In the genomic region with DNA sequence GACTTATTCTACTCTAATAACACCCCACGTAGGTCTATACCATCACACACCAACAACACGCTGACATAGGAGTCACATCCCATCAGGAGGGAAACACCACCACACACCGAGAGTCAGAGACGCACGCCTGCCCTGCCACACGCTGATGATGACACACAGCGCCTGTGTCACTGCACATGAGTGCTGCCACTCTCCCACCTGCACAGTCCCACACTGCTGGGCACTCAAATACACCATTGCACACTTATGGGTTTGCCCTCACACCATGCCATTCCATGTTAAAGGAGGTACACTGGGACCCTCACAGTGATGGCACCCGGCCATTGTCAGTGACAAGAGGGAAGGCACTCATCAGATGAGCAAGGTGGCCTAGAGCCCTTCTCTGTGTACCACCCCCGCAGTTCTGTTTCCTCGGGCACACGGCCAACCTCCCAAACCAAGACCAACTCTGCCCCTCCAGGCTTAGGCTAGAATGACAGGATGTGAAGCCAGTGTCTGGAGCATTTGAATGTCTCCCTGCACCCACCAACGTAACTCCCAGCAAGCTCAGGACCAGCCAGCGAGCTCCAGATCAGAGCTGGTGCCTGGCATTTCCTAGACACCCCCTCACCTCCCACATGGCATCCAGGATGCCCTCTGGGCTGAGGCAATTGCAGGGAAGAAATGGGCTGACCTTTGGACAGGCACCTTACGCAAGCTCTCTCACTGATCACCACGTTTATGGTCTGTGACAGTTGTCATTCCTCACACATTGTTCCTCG, we compare ENCODE assay signal across 9 cellular contexts. TPM values are rescaled to one million over a fixed set of nuclear protein-coding genes. Genes with fewer than 3 reads are reported as not detected.
DNase-seq lines count a peak whose midpoint lies in the region; ATAC-seq, FAIRE-seq and TF ChIP-seq lines count a peak whose summit lies in the region.
"Had no signal": no experiment of that assay in that cellular context is flagged by ENCODE, and none has a peak within 500 bp of the region (broad histone marks: within the 10 kb centered on the region; RNA-seq: fewer than 3 reads in every experiment).

No MANE protein-coding gene starts in this region.

- TF ChIP-seq POLR2A in GM12891 (IDR thresholded peaks at IDR 0.05; ENCODE audit: low read depth, low read length): no peak

- no peaks in the 10 kb centered on the region for H3K9me3 Mint-ChIP-seq in endothelial cell (ENCODE audit: unreplicated experiment)

- no peaks in the 10 kb centered on the region for H3K4me1 Mint-ChIP-seq in endothelial cell (ENCODE audit: unreplicated experiment)

- H3K27ac ChIP-seq in AG04450 (ENCODE audit: low read depth, low read length): no peak overlapping the region

- no peak for DNase-seq in AG04450 (ENCODE audit: low read depth, low spot score)
- DNase-seq in GM12891 (ENCODE audit: insufficient read length, low spot score): no peak
- peak; percentile 60 for DNase-seq in NCI-H345 treated with DMSO at 0.1 percent for 48 hours (lab: John Stamatoyannopoulos, UW; ENCODE audit: unreplicated experiment)
- DNase-seq in endothelial cell (ENCODE audit: low spot score): peak; percentile 19
- DNase-seq in epidermal melanocyte (ENCODE audit: insufficient read length, low spot score): no peak
- DNase-seq in activated CD8-positive, alpha-beta memory T cell treated with anti-CD3 and anti-CD28 coated beads for 24 hours: no peak

- H3K27me3 Mint-ChIP-seq in endothelial cell (ENCODE audit: unreplicated experiment): peaks cover 4% of the 10 kb centered on the region

- peaks cover 11% of the 10 kb centered on the region for H3K27me3 ChIP-seq in AG04450 (ENCODE audit: control insufficient read depth, insufficient read depth, low read length)

- TF ChIP-seq CTCF in AG04450 (IDR thresholded peaks at IDR 0.05; ENCODE audit: low read depth, low read length) (0 out of 2 replicates have a peak, but pooled peaks have one; percentile 7), endothelial cell (IDR thresholded peaks at IDR 0.05; ENCODE audit: unreplicated experiment) (no peak)

- peaks cover 6% of the 10 kb centered on the region; the same call in 1 of the 2 replicates for H3K9me3 ChIP-seq in AG04450 (ENCODE audit: control insufficient read depth, insufficient read depth, low read length)

- CTCF ChIA-PET in AG04450 (lab: Charles Lee): no interaction called here

- POLR2A ChIA-PET in AG04450 (lab: Yijun Ruan, JAX): no interaction called here

- H3K36me3 Mint-ChIP-seq in endothelial cell (ENCODE audit: low read depth, unreplicated experiment): no peaks in the 10 kb centered on the region

- FAIRE-seq in GM12891 (lab: Jason Lieb, UNC): peak; percentile 65

- H3K4me3 ChIP-seq in AG04450 (ENCODE audit: low read depth, low read length): no peak overlapping the region

- H3K4me3 Mint-ChIP-seq in endothelial cell (ENCODE audit: unreplicated experiment): no peak overlapping the region

- ATAC-seq in HG02970 (IDR thresholded peaks at IDR 0.05; ENCODE audit: low FRiP score, unreplicated experiment): no peak
- no peak for ATAC-seq in GM21360 (IDR thresholded peaks at IDR 0.05; ENCODE audit: unreplicated experiment)

- no peak overlapping the region for H3K27ac Mint-ChIP-seq in endothelial cell (ENCODE audit: unreplicated experiment)

TF ChIP-seq in GM12891, 5 proteins besides CTCF, POLR2A, EP300 and RAD21:
- TF ChIP-seq SPI1 (IDR thresholded peaks at IDR 0.05; ENCODE audit: low read depth, low read length) (no peak), POLR2AphosphoS5 (IDR thresholded peaks at IDR 0.05; ENCODE audit: low read depth, low read length) (no peak), POU2F2 (IDR thresholded peaks at IDR 0.05; ENCODE audit: low read depth, low read length) (no peak), PAX5 (IDR thresholded peaks at IDR 0.05; ENCODE audit: insufficient read depth, low read length, severe bottlenecking) (no peak), TAF1 (IDR thresholded peaks at IDR 0.05; ENCODE audit: low read depth, low read length) (no peak)

RNA-seq across cellular contexts. Expression of a gene that starts 3.6 kb away (rescaled TPM):
- polyA plus RNA-seq in AG04450 (2011; rRNA removed): 0.02 and 0.50 TPM in 2 replicates
- polyA minus RNA-seq in AG04450 (2011; rRNA and poly(A)+ RNA removed): 0.09 and 0.14 TPM in 2 replicates
- 0.03 TPM for polyA plus RNA-seq in GM12891 (2012; ENCODE audit: low read depth, missing spikeins)
- 0.05 TPM for total RNA-seq in endothelial cell (ENCODE audit: unreplicated experiment)
- total RNA-seq: skeletal muscle tissue had no signal

Comparison
In these comparisons a context has a peak if more than half of its experiments do, and no peak if none do; other contexts are left out.
1. DNase-seq: peak in NCI-H345 treated with DMSO at 0.1 percent for 48 hours (single experiment) and endothelial cell (single experiment); none in AG04450 (single experiment), GM12891 (single experiment), epidermal melanocyte (single experiment) and activated CD8-positive, alpha-beta memory T cell treated with anti-CD3 and anti-CD28 coated beads for 24 hours (single experiment).